17 cellular contexts compared by ENCODE assay signal in genomic region chr12:67752226-67752732, GRCh38.
"Had no signal": no experiment of that assay in that cellular context is flagged by ENCODE, and none has a peak within 500 bp of the region (broad histone marks: within the 10 kb centered on the region; RNA-seq: fewer than 3 reads in every experiment).

No MANE protein-coding gene starts in this region.

- H3K36me3 Mint-ChIP-seq: activated naive CD4-positive, alpha-beta T cell treated with anti-CD3 and anti-CD28 coated beads, Interleukin-2, amount 50 U/mL, for 72 hours; naive B cell had no signal

- DNase-seq: activated effector memory CD4-positive, alpha-beta T cell treated with Interleukin-2 at 50 U/mL for 16 hours; activated T-cell treated with anti-CD3 and anti-CD28 coated beads, Interleukin-2, amount 50 U/mL, for 24 hours; esophagus squamous epithelium; gastrocnemius medialis; hippocampal formation; kidney glomerular epithelial cell; lower lobe of right lung; midbrain; naive B cell; pancreas; retina; stimulated activated CD4-positive, alpha-beta T cell treated with anti-CD3 and anti-CD28 coated beads, Interleukin-4, amount 100 ng/mL, for 4 hours; stimulated activated naive CD8-positive, alpha-beta T cell treated with anti-CD3 and anti-CD28 coated beads, Interleukin-15, amount 100 ng/mL, for 72 hours had no signal

- H3K4me1 ChIP-seq: breast epithelium, esophagus squamous epithelium, lower lobe of right lung had no signal

- H3K4me3 Mint-ChIP-seq: activated T-cell treated with anti-CD3 and anti-CD28 coated beads, Interleukin-2, amount 50 U/mL, for 24 hours; naive B cell; stimulated activated naive CD8-positive, alpha-beta T cell treated with anti-CD3 and anti-CD28 coated beads, Interleukin-15, amount 100 ng/mL, for 72 hours; T-helper 2 cell treated with Interferon-gamma antibody and Interleukin-4, amounts not matched to agents 5 μg/mL and 100 μg/mL, for 36 hours had no signal

- H3K36me3 ChIP-seq: breast epithelium, esophagus squamous epithelium, gastrocnemius medialis, lower lobe of right lung, pancreas, thoracic aorta had no signal

- H3K4me3 ChIP-seq: breast epithelium, esophagus squamous epithelium, gastrocnemius medialis, lower lobe of right lung, pancreas, thoracic aorta had no signal

- H3K27ac Mint-ChIP-seq: activated naive CD4-positive, alpha-beta T cell treated with anti-CD3 and anti-CD28 coated beads, Interleukin-2, amount 50 U/mL, for 72 hours; activated T-cell treated with anti-CD3 and anti-CD28 coated beads, Interleukin-2, amount 50 U/mL, for 24 hours; naive B cell; T-helper 2 cell treated with Interferon-gamma antibody and Interleukin-4, amounts not matched to agents 5 μg/mL and 100 μg/mL, for 36 hours had no signal

- H3K9me3 ChIP-seq: breast epithelium, esophagus squamous epithelium, gastrocnemius medialis, lower lobe of right lung, pancreas, thoracic aorta had no signal

- H3K27me3 ChIP-seq: breast epithelium, esophagus squamous epithelium, gastrocnemius medialis, pancreas had no signal

- H3K9me3 Mint-ChIP-seq: activated naive CD4-positive, alpha-beta T cell treated with anti-CD3 and anti-CD28 coated beads, Interleukin-2, amount 50 U/mL, for 72 hours; activated T-cell treated with anti-CD3 and anti-CD28 coated beads, Interleukin-2, amount 50 U/mL, for 24 hours; stimulated activated naive CD8-positive, alpha-beta T cell treated with anti-CD3 and anti-CD28 coated beads, Interleukin-15, amount 100 ng/mL, for 72 hours; T-helper 2 cell treated with Interferon-gamma antibody and Interleukin-4, amounts not matched to agents 5 μg/mL and 100 μg/mL, for 36 hours had no signal

- H3K27me3 Mint-ChIP-seq: activated T-cell treated with anti-CD3 and anti-CD28 coated beads, Interleukin-2, amount 50 U/mL, for 24 hours; stimulated activated naive CD8-positive, alpha-beta T cell treated with anti-CD3 and anti-CD28 coated beads, Interleukin-15, amount 100 ng/mL, for 72 hours had no signal

- H3K27ac ChIP-seq: breast epithelium, esophagus squamous epithelium, lower lobe of right lung, pancreas, thoracic aorta had no signal
